In genomic region chr1:59214764-59215208, GRCh38 we compare ENCODE assay signal across 1 cellular context.
TF ChIP-seq lines count a peak whose summit lies in the region.

No MANE protein-coding gene starts in this region.

TF ChIP-seq in HEK293, 187 proteins besides CTCF, POLR2A, EP300 and RAD21 (continued from another document and continues in another):
- TF ChIP-seq ZNF398 (tag by site-specific recombination; IDR thresholded peaks at IDR 0.05) (peak; percentile 63), ZNF133 (tag by site-specific recombination; IDR thresholded peaks at IDR 0.05) (no peak), YY1 (tag by site-specific recombination; IDR thresholded peaks at IDR 0.05) (peak; percentile 64; the same call in 1 of the 2 replicates), ZNF423 (tag by site-specific recombination; IDR thresholded peaks at IDR 0.05) (no peak), ZNF530 (tag by site-specific recombination; IDR thresholded peaks at IDR 0.05; ENCODE audit: low read depth) (no peak), ZNF768 (tag by site-specific recombination; IDR thresholded peaks at IDR 0.05) (no peak), ZBTB8A (tag by site-specific recombination; IDR thresholded peaks at IDR 0.05) (peak; percentile 76), ZSCAN16 (tag by site-specific recombination; IDR thresholded peaks at IDR 0.05) (0 out of 2 replicates have a peak, but pooled peaks have one; percentile 39), KLF1 (tag by site-specific recombination; IDR thresholded peaks at IDR 0.05) (peak; percentile 51; the same call in 1 of the 2 replicates), ZNF391 (tag by site-specific recombination; IDR thresholded peaks at IDR 0.05; ENCODE audit: borderline replicate concordance, low read depth) (0 out of 2 replicates have a peak, but pooled peaks have one; percentile 68), ZNF394 (tag by site-specific recombination; IDR thresholded peaks at IDR 0.05; ENCODE audit: borderline replicate concordance) (peak; percentile 83), ZSCAN5A (tag by site-specific recombination; IDR thresholded peaks at IDR 0.05) (no peak), IKZF3 (tag by site-specific recombination; IDR thresholded peaks at IDR 0.05) (peak; percentile 95), KLF10 (tag by site-specific recombination; IDR thresholded peaks at IDR 0.05) (peak; percentile 89), ZNF830 (tag by site-specific recombination; IDR thresholded peaks at IDR 0.05; ENCODE audit: low read depth) (no peak), ZNF239 (tag by site-specific recombination; IDR thresholded peaks at IDR 0.05) (peak; percentile 31; the same call in 1 of the 2 replicates), ZNF18 (tag by site-specific recombination; IDR thresholded peaks at IDR 0.05) (peak; percentile 88; the same call in 1 of the 2 replicates), ZNF658 (tag by site-specific recombination; IDR thresholded peaks at IDR 0.05) (no peak), ZNF26 (tag by site-specific recombination; IDR thresholded peaks at IDR 0.05) (no peak), ZNF341 (tag by site-specific recombination; IDR thresholded peaks at IDR 0.05; ENCODE audit: low read depth) (peak; percentile 50; the same call in 1 of the 2 replicates), ZNF596 (tag by site-specific recombination; IDR thresholded peaks at IDR 0.05) (peak; percentile 93), ZNF221 (tag by site-specific recombination; IDR thresholded peaks at IDR 0.05; ENCODE audit: borderline replicate concordance) (0 out of 2 replicates have a peak, but pooled peaks have one; percentile 19), ZNF510 (tag by site-specific recombination; IDR thresholded peaks at IDR 0.05; ENCODE audit: insufficient replicate concordance) (no peak), REPIN1 (tag by site-specific recombination; IDR thresholded peaks at IDR 0.05; ENCODE audit: low read depth) (no peak; the same call in 1 of the 2 replicates), ZFHX2 (tag by site-specific recombination; conservative IDR thresholded peaks at IDR 0.05) (peak; percentile 36; the same call in 1 of the 2 replicates), ZNF10 (tag by site-specific recombination; IDR thresholded peaks at IDR 0.05) (peak; percentile 82), WT1 (tag by site-specific recombination; IDR thresholded peaks at IDR 0.05) (peak; percentile 93), PBX3 (CRISPR knock-in tag; IDR thresholded peaks at IDR 0.05) (no peak), ZNF24 (tag by site-specific recombination; IDR thresholded peaks at IDR 0.05) (peak; percentile 96), ZBTB10 (tag by site-specific recombination; IDR thresholded peaks at IDR 0.05) (peak; percentile 55; the same call in 1 of the 2 replicates), ZNF169 (tag by site-specific recombination; IDR thresholded peaks at IDR 0.05) (no peak), ZNF202 (tag by site-specific recombination; IDR thresholded peaks at IDR 0.05; ENCODE audit: borderline replicate concordance) (no peak), GLIS1 (tag by site-specific recombination; IDR thresholded peaks at IDR 0.05) (peak; percentile 95), SP3 (tag by site-specific recombination; IDR thresholded peaks at IDR 0.05) (no peak), SCRT1 (tag by site-specific recombination; IDR thresholded peaks at IDR 0.05; ENCODE audit: borderline replicate concordance) (peak; percentile 99), KLF7 (tag by site-specific recombination; IDR thresholded peaks at IDR 0.05; ENCODE audit: borderline replicate concordance) (peak; percentile 79; the same call in 1 of the 2 replicates), ZNF514 (tag by site-specific recombination; IDR thresholded peaks at IDR 0.05) (no peak), ZBTB17 (tag by site-specific recombination; IDR thresholded peaks at IDR 0.05) (peak; percentile 71), ZFP69B (tag by site-specific recombination; IDR thresholded peaks at IDR 0.05) (peak; percentile 88), ZNF580 (tag by site-specific recombination; IDR thresholded peaks at IDR 0.05) (peak; percentile 90), ZNF626 (tag by site-specific recombination; IDR thresholded peaks at IDR 0.05) (0 out of 2 replicates have a peak, but pooled peaks have one; percentile 43), ZNF544 (tag by site-specific recombination; IDR thresholded peaks at IDR 0.05) (no peak), SP2 (tag by site-specific recombination; IDR thresholded peaks at IDR 0.05) (peak; percentile 34), SP7 (tag by site-specific recombination; IDR thresholded peaks at IDR 0.05) (peak; percentile 100), ZNF529 (tag by site-specific recombination; IDR thresholded peaks at IDR 0.05; ENCODE audit: insufficient replicate concordance) (no peak), ZNF776 (tag by site-specific recombination; IDR thresholded peaks at IDR 0.05; ENCODE audit: borderline replicate concordance) (no peak; the same call in 1 of the 2 replicates), ZNF302 (tag by site-specific recombination; IDR thresholded peaks at IDR 0.05; ENCODE audit: low read depth) (no peak), ZNF362 (tag by site-specific recombination; IDR thresholded peaks at IDR 0.05) (no peak; the same call in 1 of the 2 replicates), ZNF621 (tag by site-specific recombination; IDR thresholded peaks at IDR 0.05) (no peak), ZNF561 (tag by site-specific recombination; IDR thresholded peaks at IDR 0.05; ENCODE audit: borderline replicate concordance) (peak; percentile 100), PATZ1 (tag by site-specific recombination; IDR thresholded peaks at IDR 0.05) (peak; percentile 85), ZNF404 (tag by site-specific recombination; IDR thresholded peaks at IDR 0.05) (0 out of 2 replicates have a peak, but pooled peaks have one; percentile 41)
